Comparison of ENCODE assay signal across 8 cellular contexts in genomic region chr1:181135815-181136737, GRCh38. TPM values are rescaled to one million over a fixed set of nuclear protein-coding genes. Genes with fewer than 3 reads are reported as not detected.
DNase-seq lines count a peak whose midpoint lies in the region; ATAC-seq and TF ChIP-seq lines count a peak whose summit lies in the region.

No MANE protein-coding gene starts in this region.

- CTCF ChIA-PET in Caco-2 (lab: Charles Lee), result interaction anchor here (0.9 to 1.3 kb wide), 6 partner anchors 9 to 254 kb away, joined by 3 to 6 read pairs (median 3); no protein-coding TSS in a partner anchor

- H3K4me1 Mint-ChIP-seq in Caco-2 (ENCODE audit: low read depth, unreplicated experiment) (peaks cover 32% of the 10 kb centered on the region), naive B cell (peaks cover 77 to 95% (median 93%) of the 10 kb centered on the region in 3 donors)

- ATAC-seq in naive B cell (ENCODE audit: low read depth in 2 of 2) (no peak), GM18520 (IDR thresholded peaks at IDR 0.05; ENCODE audit: unreplicated experiment) (no peak), HG03025 (IDR thresholded peaks at IDR 0.05; ENCODE audit: low FRiP score, unreplicated experiment) (no peak), GM21723 (IDR thresholded peaks at IDR 0.05; ENCODE audit: unreplicated experiment) (no peak)

- TF ChIP-seq CTCF in Caco-2 (IDR thresholded peaks at IDR 0.05; ENCODE audit: insufficient read depth in 1 of 2, low read depth in 1 of 2, low read length in 1 of 2, severe bottlenecking in 1 of 2, unreplicated experiment in 1 of 2) (no peak), cardiac fibroblast (IDR thresholded peaks at IDR 0.05; ENCODE audit: low read depth, low read length) (no peak)

- H3K36me3 Mint-ChIP-seq in Caco-2 (ENCODE audit: insufficient read depth, unreplicated experiment), result no peaks in the 10 kb centered on the region
- H3K36me3 Mint-ChIP-seq in naive B cell, result no peaks in the 10 kb centered on the region

- in situ Hi-C loops in G401 (cut with HindIII; ENCODE audit: low sequenced_read_pairs), result no loop called here

- BruUV-seq in Caco-2 (replicated peaks; lab: Mats Ljungman, UMichigan), result no TSS peak

- H3K9me3 Mint-ChIP-seq in Caco-2 (ENCODE audit: unreplicated experiment) (no peaks in the 10 kb centered on the region), naive B cell (no peaks in the 10 kb centered on the region)

- peak overlapping the region; percentile 3 for H3K27ac Mint-ChIP-seq in Caco-2 (ENCODE audit: unreplicated experiment)
- H3K27ac Mint-ChIP-seq in naive B cell, result peak overlapping the region in 5 of 6 donors; percentile 61 to 98 (median 93)

- H3K27me3 Mint-ChIP-seq in Caco-2 (ENCODE audit: insufficient read depth, unreplicated experiment) (no peaks in the 10 kb centered on the region), naive B cell (no peaks in the 10 kb centered on the region)

- H3K4me1 ChIP-seq in Caco-2, result peaks cover 25% of the 10 kb centered on the region

- DNase-seq in Caco-2, result no peak
- peak; percentile 87 for DNase-seq in NCI-H226
- DNase-seq in cardiac fibroblast (ENCODE audit: low read depth in 2 of 2), result peak; percentile 63 to 96
- DNase-seq in naive B cell, result no peak
- no peak for DNase-seq in G401 (ENCODE audit: low spot score)

- POLR2A ChIA-PET in Caco-2 (lab: Charles Lee), result interaction anchor here (1.3 kb wide), 1 partner anchor 47 kb away, joined by 3 read pairs; no protein-coding TSS in a partner anchor

- H3K4me3 ChIP-seq in Caco-2 (ENCODE audit: low read depth, low read length), result no peak overlapping the region
- H3K4me3 ChIP-seq in cardiac fibroblast (replicated peaks in 1 of 2; ENCODE audit: low read depth in 2 of 2, low read length in 2 of 2), result no peak overlapping the region

- no peaks in the 10 kb centered on the region for H3K36me3 ChIP-seq in Caco-2 (ENCODE audit: control insufficient read depth, insufficient read depth, low read length)

- intact Hi-C loops in Caco-2 (cut with micrococcal nuclease; ENCODE audit: unreplicated experiment), result loop anchor here (2.0 kb wide), 1 partner anchor 17 kb away; no protein-coding TSS in a partner anchor

- H3K4me3 Mint-ChIP-seq in Caco-2 (ENCODE audit: unreplicated experiment) (no peak overlapping the region), naive B cell (peak overlapping the region in 7 of 8 donors; percentile 33 to 89 (median 82))

- no peaks in the 10 kb centered on the region for H3K9me3 ChIP-seq in Caco-2

- no peaks in the 10 kb centered on the region for H3K27me3 ChIP-seq in Caco-2 (replicated peaks; ENCODE audit: control insufficient read depth, insufficient read depth, low read length)

RNA-seq across cellular contexts. Expression of gene IER5, which starts 47.6 kb away (rescaled TPM):
- 8.6 and 9.4 TPM in 2 replicates for total RNA-seq in Caco-2 (2022)
- polyA plus RNA-seq in naive B cell (ENCODE audit: low read depth in 6 of 6), result 10 to 100 TPM; 17.3 to 82.6 (median 34.1) TPM
- 30.5 and 37.9 TPM in 2 replicates for total RNA-seq in G401 (2014; rRNA removed; shearing (Covaris generic))

Comparison
In these comparisons a context has a peak if more than half of its experiments do, and no peak if none do; other contexts are left out.
1. DNase-seq: peak in NCI-H226 (single experiment) and cardiac fibroblast (2 of 2); none in Caco-2 (0 of 2), naive B cell (single experiment) and G401 (single experiment).